ENCODE assay signal across 38 cellular contexts in the genomic region with DNA sequence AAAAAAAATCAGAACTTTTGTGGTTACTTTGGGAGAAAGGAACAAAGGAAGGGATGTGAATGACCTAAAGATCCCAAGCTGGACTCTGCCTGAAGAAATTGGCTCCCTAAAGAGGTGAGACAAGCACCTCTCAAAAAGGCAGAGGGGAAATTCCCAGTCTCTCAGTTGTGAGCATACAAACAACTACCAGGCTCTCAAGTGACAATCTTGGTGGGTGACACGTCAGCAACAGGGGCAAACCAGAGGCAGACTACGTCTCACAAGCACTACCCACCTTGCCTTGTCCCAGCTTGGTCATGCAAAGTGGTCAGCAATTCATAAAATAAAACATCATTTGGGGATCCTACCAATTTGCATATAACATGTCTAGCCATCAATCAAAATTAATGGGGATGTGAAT. TPM values are rescaled to one million over a fixed set of nuclear protein-coding genes. Genes with fewer than 3 reads are reported as not detected.
"Had no signal": no experiment of that assay in that cellular context is flagged by ENCODE, and none has a peak within 500 bp of the region (broad histone marks: within the 10 kb centered on the region; RNA-seq: fewer than 3 reads in every experiment).

No MANE protein-coding gene starts in this region.

- H3K27ac Mint-ChIP-seq: activated B cell treated with CpG ODN at 0.5 μM for 24 hours; activated CD4-positive, alpha-beta memory T cell treated with anti-CD3 and anti-CD28 coated beads for 36 hours; activated CD4-positive, alpha-beta T cell treated with anti-CD3 and anti-CD28 coated beads, Interleukin-2, amount 10 ng/mL, durations not matched to agents 24 days and 14 days; activated CD8-positive, alpha-beta memory T cell treated with anti-CD3 and anti-CD28 coated beads, Interleukin-2, amount 10 ng/mL, durations not matched to agents 7 days and 5 days; activated CD8-positive, alpha-beta T cell treated with anti-CD3 and anti-CD28 coated beads, Interleukin-2, amount 10 ng/mL, durations not matched to agents 7 days and 5 days; activated naive CD4-positive, alpha-beta T cell treated with anti-CD3 and anti-CD28 coated beads, Interleukin-2, amount 10 ng/mL, durations not matched to agents 7 days and 5 days; activated naive CD4-positive, alpha-beta T cell treated with anti-CD3 and anti-CD28 coated beads, Interleukin-2, amount 50 U/mL, for 24 hours; activated naive CD8-positive, alpha-beta T cell; activated naive CD8-positive, alpha-beta T cell treated with anti-CD3 and anti-CD28 coated beads, Interleukin-2, amount 10 ng/mL, durations not matched to agents 7 days and 5 days; activated naive CD8-positive, alpha-beta T cell treated with anti-CD3 and anti-CD28 coated beads, Interleukin-2, amount 50 U/mL, for 24 hours; activated T-cell treated with anti-CD3 and anti-CD28 coated beads, Interleukin-2, amount 50 U/mL, for 24 hours; activated T-helper 2 cell treated with anti-CD3 and anti-CD28 coated beads, Interferon-gamma antibody, Interleukin-2, Interleukin-4, amounts not matched to agents 10 μg/mL and 5 μg/mL and 100 μg/mL, durations not matched to agents 14 hours and 24 hours and 36 hours; brain; T-helper 1 cell treated with Interleukin-12 subunit alpha and Interleukin-12 subunit beta and Interleukin-4 antibody, amounts not matched to agents 30 μg/mL and 1 μg/mL, for 36 hours; T-helper 2 cell treated with Interferon-gamma antibody and Interleukin-4, amounts not matched to agents 5 μg/mL and 100 μg/mL, for 36 hours had no signal

- DNase-seq: activated B cell treated with CpG ODN at 0.5 μM for 24 hours; activated CD4-positive, alpha-beta memory T cell treated with anti-CD3 and anti-CD28 coated beads for 36 hours; activated CD4-positive, alpha-beta T cell treated with anti-CD3 and anti-CD28 coated beads for 4 hours; activated CD4-positive, alpha-beta T cell treated with anti-CD3 and anti-CD28 coated beads, Interleukin-2, amount 10 ng/mL, durations not matched to agents 24 days and 14 days; activated CD4-positive, alpha-beta T cell treated with anti-CD3 and anti-CD28 coated beads, Interleukin-2, amount 50 U/mL, for 1 hour; activated CD4-positive, alpha-beta T cell treated with anti-CD3 and anti-CD28 coated beads, Interleukin-2, amount 50 U/mL, for 4 hours; activated CD4-positive, CD25-positive, alpha-beta regulatory T cell treated with anti-CD3 and anti-CD28 coated beads, Interleukin-2, amount 50 U/mL, for 72 hours; activated CD8-positive, alpha-beta memory T cell treated with anti-CD3 and anti-CD28 coated beads for 24 hours; activated CD8-positive, alpha-beta memory T cell treated with anti-CD3 and anti-CD28 coated beads, Interleukin-2, amount 10 ng/mL, durations not matched to agents 7 days and 5 days; activated CD8-positive, alpha-beta memory T cell treated with anti-CD3 and anti-CD28 coated beads, Interleukin-2, amount 50 U/mL, for 48 hours; activated CD8-positive, alpha-beta T cell treated with anti-CD3 and anti-CD28 coated beads, Interleukin-2, amount 10 ng/mL, durations not matched to agents 7 days and 5 days; activated effector memory CD4-positive, alpha-beta T cell treated with Interleukin-2 at 50 U/mL for 16 hours; activated gamma-delta T cell; activated naive CD4-positive, alpha-beta T cell treated with anti-CD3 and anti-CD28 coated beads, Interleukin-2, amount 10 ng/mL, durations not matched to agents 7 days and 5 days; activated naive CD4-positive, alpha-beta T cell treated with Interleukin-2 at 50 U/mL for 16 hours; activated naive CD8-positive, alpha-beta T cell treated with anti-CD3 and anti-CD28 coated beads, Interleukin-2, amount 10 ng/mL, durations not matched to agents 7 days and 5 days; activated naive CD8-positive, alpha-beta T cell treated with anti-CD3 and anti-CD28 coated beads, Interleukin-2, amount 50 U/mL, for 24 hours; activated T-cell treated with anti-CD3 and anti-CD28 coated beads, Interleukin-2, amount 50 U/mL, for 24 hours; activated T-cell treated with anti-CD3 and anti-CD28 coated beads, Interleukin-2, amount 50 U/mL, for 48 hours; amygdala; anterior cingulate cortex; caudate nucleus; cerebellar nuclear complex; T-helper 2 cell; T-helper 9 cell had no signal

- H3K4me3 Mint-ChIP-seq: activated B cell treated with CpG ODN at 0.5 μM for 24 hours; activated CD4-positive, alpha-beta memory T cell treated with anti-CD3 and anti-CD28 coated beads for 36 hours; activated CD4-positive, alpha-beta T cell treated with anti-CD3 and anti-CD28 coated beads, Interleukin-2, amount 10 ng/mL, durations not matched to agents 24 days and 14 days; activated CD8-positive, alpha-beta memory T cell treated with anti-CD3 and anti-CD28 coated beads, Interleukin-2, amount 10 ng/mL, durations not matched to agents 7 days and 5 days; activated CD8-positive, alpha-beta T cell treated with anti-CD3 and anti-CD28 coated beads, Interleukin-2, amount 10 ng/mL, durations not matched to agents 7 days and 5 days; activated naive CD4-positive, alpha-beta T cell treated with anti-CD3 and anti-CD28 coated beads, Interleukin-2, amount 10 ng/mL, durations not matched to agents 7 days and 5 days; activated naive CD4-positive, alpha-beta T cell treated with anti-CD3 and anti-CD28 coated beads, Interleukin-2, amount 50 U/mL, for 24 hours; activated naive CD8-positive, alpha-beta T cell; activated naive CD8-positive, alpha-beta T cell treated with anti-CD3 and anti-CD28 coated beads, Interleukin-2, amount 10 ng/mL, durations not matched to agents 7 days and 5 days; activated naive CD8-positive, alpha-beta T cell treated with anti-CD3 and anti-CD28 coated beads, Interleukin-2, amount 50 U/mL, for 24 hours; activated T-cell treated with anti-CD3 and anti-CD28 coated beads, Interleukin-2, amount 50 U/mL, for 24 hours; brain; central memory CD8-positive, alpha-beta T cell; T-helper 1 cell treated with Interleukin-12 subunit alpha and Interleukin-12 subunit beta and Interleukin-4 antibody, amounts not matched to agents 30 μg/mL and 1 μg/mL, for 36 hours; T-helper 2 cell treated with Interferon-gamma antibody and Interleukin-4, amounts not matched to agents 5 μg/mL and 100 μg/mL, for 36 hours had no signal

- H3K4me3 ChIP-seq: ascending aorta, cardiac muscle cell had no signal

- FAIRE-seq: bronchial epithelial cell, TTC549 had no signal

- H3K9me3 ChIP-seq: ascending aorta had no signal

- H3K36me3 ChIP-seq: ascending aorta, cardiac muscle cell had no signal

- ATAC-seq: activated CD8-positive, alpha-beta memory T cell treated with anti-CD3 and anti-CD28 coated beads, Interleukin-2, amount 10 ng/mL, durations not matched to agents 7 days and 5 days; activated CD8-positive, alpha-beta T cell treated with anti-CD3 and anti-CD28 coated beads, Interleukin-2, amount 10 ng/mL, durations not matched to agents 7 days and 5 days; activated naive CD8-positive, alpha-beta T cell treated with anti-CD3 and anti-CD28 coated beads, Interleukin-2, amount 50 U/mL, for 24 hours had no signal

- H3K4me1 Mint-ChIP-seq: activated B cell treated with CpG ODN at 0.5 μM for 24 hours; activated CD4-positive, alpha-beta T cell treated with anti-CD3 and anti-CD28 coated beads, Interleukin-2, amount 10 ng/mL, durations not matched to agents 24 days and 14 days; activated CD8-positive, alpha-beta memory T cell treated with anti-CD3 and anti-CD28 coated beads, Interleukin-2, amount 10 ng/mL, durations not matched to agents 7 days and 5 days; activated naive CD4-positive, alpha-beta T cell treated with anti-CD3 and anti-CD28 coated beads, Interleukin-2, amount 10 ng/mL, durations not matched to agents 7 days and 5 days; activated naive CD4-positive, alpha-beta T cell treated with anti-CD3 and anti-CD28 coated beads, Interleukin-2, amount 50 U/mL, for 24 hours; activated naive CD8-positive, alpha-beta T cell treated with anti-CD3 and anti-CD28 coated beads, Interleukin-2, amount 10 ng/mL, durations not matched to agents 7 days and 5 days; activated naive CD8-positive, alpha-beta T cell treated with anti-CD3 and anti-CD28 coated beads, Interleukin-2, amount 50 U/mL, for 24 hours; brain; central memory CD8-positive, alpha-beta T cell had no signal

- H3K36me3 Mint-ChIP-seq: activated CD4-positive, alpha-beta memory T cell treated with anti-CD3 and anti-CD28 coated beads for 36 hours; activated CD8-positive, alpha-beta memory T cell treated with anti-CD3 and anti-CD28 coated beads, Interleukin-2, amount 10 ng/mL, durations not matched to agents 7 days and 5 days; activated naive CD4-positive, alpha-beta T cell treated with anti-CD3 and anti-CD28 coated beads, Interleukin-2, amount 10 ng/mL, durations not matched to agents 7 days and 5 days; activated naive CD4-positive, alpha-beta T cell treated with anti-CD3 and anti-CD28 coated beads, Interleukin-2, amount 50 U/mL, for 24 hours; activated naive CD8-positive, alpha-beta T cell; activated naive CD8-positive, alpha-beta T cell treated with anti-CD3 and anti-CD28 coated beads, Interleukin-2, amount 10 ng/mL, durations not matched to agents 7 days and 5 days; brain had no signal

- H3K27ac ChIP-seq: ascending aorta, cardiac muscle cell, VCaP had no signal

- H3K4me1 ChIP-seq: ascending aorta had no signal

- H3K27me3 Mint-ChIP-seq: activated B cell treated with CpG ODN at 0.5 μM for 24 hours; activated CD4-positive, alpha-beta memory T cell treated with anti-CD3 and anti-CD28 coated beads for 36 hours; activated CD4-positive, alpha-beta T cell treated with anti-CD3 and anti-CD28 coated beads, Interleukin-2, amount 10 ng/mL, durations not matched to agents 24 days and 14 days; activated CD8-positive, alpha-beta memory T cell treated with anti-CD3 and anti-CD28 coated beads, Interleukin-2, amount 10 ng/mL, durations not matched to agents 7 days and 5 days; activated naive CD4-positive, alpha-beta T cell treated with anti-CD3 and anti-CD28 coated beads, Interleukin-2, amount 10 ng/mL, durations not matched to agents 7 days and 5 days; activated naive CD8-positive, alpha-beta T cell treated with anti-CD3 and anti-CD28 coated beads, Interleukin-2, amount 10 ng/mL, durations not matched to agents 7 days and 5 days; activated naive CD8-positive, alpha-beta T cell treated with anti-CD3 and anti-CD28 coated beads, Interleukin-2, amount 50 U/mL, for 24 hours; activated T-cell treated with anti-CD3 and anti-CD28 coated beads, Interleukin-2, amount 50 U/mL, for 24 hours; brain; central memory CD8-positive, alpha-beta T cell had no signal

- H3K9me3 Mint-ChIP-seq: activated B cell treated with CpG ODN at 0.5 μM for 24 hours; activated CD4-positive, alpha-beta memory T cell treated with anti-CD3 and anti-CD28 coated beads for 36 hours; activated CD4-positive, alpha-beta T cell treated with anti-CD3 and anti-CD28 coated beads, Interleukin-2, amount 10 ng/mL, durations not matched to agents 24 days and 14 days; activated naive CD4-positive, alpha-beta T cell treated with anti-CD3 and anti-CD28 coated beads, Interleukin-2, amount 10 ng/mL, durations not matched to agents 7 days and 5 days; activated naive CD4-positive, alpha-beta T cell treated with anti-CD3 and anti-CD28 coated beads, Interleukin-2, amount 50 U/mL, for 24 hours; activated naive CD8-positive, alpha-beta T cell treated with anti-CD3 and anti-CD28 coated beads, Interleukin-2, amount 10 ng/mL, durations not matched to agents 7 days and 5 days; activated naive CD8-positive, alpha-beta T cell treated with anti-CD3 and anti-CD28 coated beads, Interleukin-2, amount 50 U/mL, for 24 hours; activated T-cell treated with anti-CD3 and anti-CD28 coated beads, Interleukin-2, amount 50 U/mL, for 24 hours; activated T-helper 2 cell treated with anti-CD3 and anti-CD28 coated beads, Interferon-gamma antibody, Interleukin-2, Interleukin-4, amounts not matched to agents 10 μg/mL and 5 μg/mL and 100 μg/mL, durations not matched to agents 14 hours and 24 hours and 36 hours; brain; central memory CD8-positive, alpha-beta T cell; T-helper 1 cell treated with Interleukin-12 subunit alpha and Interleukin-12 subunit beta and Interleukin-4 antibody, amounts not matched to agents 30 μg/mL and 1 μg/mL, for 36 hours; T-helper 2 cell treated with Interferon-gamma antibody and Interleukin-4, amounts not matched to agents 5 μg/mL and 100 μg/mL, for 36 hours had no signal

- H3K27me3 ChIP-seq: ascending aorta, cardiac muscle cell had no signal

RNA-seq across cellular contexts. Expression of gene LRATD1, which starts 24.3 kb away (rescaled TPM):
- total RNA-seq: activated B cell treated with CpG ODN at 0.5 μM for 24 hours; activated CD4-positive, alpha-beta memory T cell treated with anti-CD3 and anti-CD28 coated beads for 36 hours; activated CD4-positive, alpha-beta T cell treated with anti-CD3 and anti-CD28 coated beads, Interleukin-2, amount 10 ng/mL, durations not matched to agents 24 days and 14 days; activated CD8-positive, alpha-beta memory T cell treated with anti-CD3 and anti-CD28 coated beads, Interleukin-2, amount 10 ng/mL, durations not matched to agents 7 days and 5 days; activated CD8-positive, alpha-beta T cell treated with anti-CD3 and anti-CD28 coated beads, Interleukin-2, amount 10 ng/mL, durations not matched to agents 7 days and 5 days; activated naive CD8-positive, alpha-beta T cell treated with anti-CD3 and anti-CD28 coated beads, Interleukin-2, amount 10 ng/mL, durations not matched to agents 7 days and 5 days; activated T-helper 2 cell treated with anti-CD3 and anti-CD28 coated beads, Interferon-gamma antibody, Interleukin-2, Interleukin-4, amounts not matched to agents 10 μg/mL and 5 μg/mL and 100 μg/mL, durations not matched to agents 14 hours and 24 hours and 36 hours; chondrocyte had no signal
